In genomic region chr2:55712477-55713060, GRCh38 we compare ENCODE assay signal across 23 cellular contexts.
"Had no signal": no experiment of that assay in that cellular context is flagged by ENCODE, and none has a peak within 500 bp of the region (broad histone marks: within the 10 kb centered on the region; RNA-seq: fewer than 3 reads in every experiment).

No MANE protein-coding gene starts in this region.

- H3K36me3 ChIP-seq: cardiac muscle cell, gastroesophageal sphincter, heart right ventricle, pancreas, stomach, suprapubic skin, transverse colon, vagina had no signal

- H3K27ac ChIP-seq: cardiac muscle cell, epithelial cell of prostate, gastroesophageal sphincter, heart right ventricle, pancreas, stomach, suprapubic skin, transverse colon, vagina had no signal

- H3K9me3 Mint-ChIP-seq: activated CD4-positive, alpha-beta memory T cell treated with anti-CD3 and anti-CD28 coated beads, Interleukin-2, amount 10 ng/mL, durations not matched to agents 7 days and 5 days; activated CD4-positive, alpha-beta T cell treated with anti-CD3 and anti-CD28 coated beads, Interleukin-2, amount 10 ng/mL, durations not matched to agents 24 days and 14 days; activated naive CD8-positive, alpha-beta T cell treated with anti-CD3 and anti-CD28 coated beads, Interleukin-2, amount 50 U/mL, for 24 hours; memory B cell; nephron; stimulated activated memory B cell treated with anti-CD40 and anti-IgM and Interleukin-4, amounts not matched to agents 10 μg/mL and 1 μg/mL and 100 μg/mL, for 72 hours had no signal

- FAIRE-seq: pancreas had no signal

- H3K4me3 Mint-ChIP-seq: activated CD4-positive, alpha-beta memory T cell treated with anti-CD3 and anti-CD28 coated beads, Interleukin-2, amount 10 ng/mL, durations not matched to agents 7 days and 5 days; activated CD4-positive, alpha-beta T cell treated with anti-CD3 and anti-CD28 coated beads, Interleukin-2, amount 10 ng/mL, durations not matched to agents 24 days and 14 days; activated naive CD8-positive, alpha-beta T cell treated with anti-CD3 and anti-CD28 coated beads, Interleukin-2, amount 50 U/mL, for 24 hours; memory B cell; nephron; stimulated activated memory B cell treated with anti-CD40 and anti-IgM and Interleukin-4, amounts not matched to agents 10 μg/mL and 1 μg/mL and 100 μg/mL, for 72 hours had no signal

- H3K4me1 Mint-ChIP-seq: activated CD4-positive, alpha-beta T cell treated with anti-CD3 and anti-CD28 coated beads, Interleukin-2, amount 10 ng/mL, durations not matched to agents 24 days and 14 days; activated naive CD8-positive, alpha-beta T cell treated with anti-CD3 and anti-CD28 coated beads, Interleukin-2, amount 50 U/mL, for 24 hours; nephron had no signal

- DNase-seq: activated CD4-positive, alpha-beta memory T cell treated with anti-CD3 and anti-CD28 coated beads, Interleukin-2, amount 10 ng/mL, durations not matched to agents 7 days and 5 days; activated CD4-positive, alpha-beta T cell treated with anti-CD3 and anti-CD28 coated beads, Interleukin-2, amount 10 ng/mL, durations not matched to agents 24 days and 14 days; activated effector memory CD4-positive, alpha-beta T cell treated with anti-CD3 and anti-CD28 coated beads, Interleukin-2, amount 50 U/mL, for 16 hours; activated naive CD4-positive, alpha-beta T cell treated with anti-CD3 and anti-CD28 coated beads, Interleukin-2, amount 50 U/mL, for 16 hours; activated naive CD8-positive, alpha-beta T cell treated with anti-CD3 and anti-CD28 coated beads, Interleukin-2, amount 50 U/mL, for 24 hours; activated T-cell treated with anti-CD3 and anti-CD28 coated beads for 4 hours; cortex of kidney; heart right ventricle; left ventricle myocardium superior; pancreas; right cardiac atrium; stimulated activated CD4-positive, alpha-beta T cell treated with anti-CD3 and anti-CD28 coated beads, Interleukin-15, amount 100 ng/mL, for 24 hours; stomach; transverse colon had no signal

- H3K9me3 ChIP-seq: gastroesophageal sphincter, heart right ventricle, pancreas, stomach, suprapubic skin, transverse colon, vagina had no signal

- H3K36me3 Mint-ChIP-seq: memory B cell; stimulated activated memory B cell treated with anti-CD40 and anti-IgM and Interleukin-4, amounts not matched to agents 10 μg/mL and 1 μg/mL and 100 μg/mL, for 72 hours had no signal

- H3K4me1 ChIP-seq: gastroesophageal sphincter, heart right ventricle, pancreas, stomach, suprapubic skin, vagina had no signal

- H3K27me3 ChIP-seq: cardiac muscle cell, gastroesophageal sphincter, pancreas, stomach, suprapubic skin, transverse colon, vagina had no signal

- H3K4me3 ChIP-seq: cardiac muscle cell, gastroesophageal sphincter, heart right ventricle, pancreas, stomach, suprapubic skin, transverse colon, vagina had no signal

- ATAC-seq: activated CD4-positive, CD25-positive, alpha-beta regulatory T cell treated with anti-CD3 and anti-CD28 coated beads, Interleukin-2, amount 50 U/mL, for 24 hours; activated naive CD8-positive, alpha-beta T cell treated with anti-CD3 and anti-CD28 coated beads, Interleukin-2, amount 50 U/mL, for 24 hours; gastroesophageal sphincter; heart right ventricle; left ventricle myocardium superior; pancreas; right cardiac atrium; stimulated activated memory B cell treated with anti-CD40 and anti-IgM and Interleukin-4, amounts not matched to agents 10 μg/mL and 1 μg/mL and 100 μg/mL, for 72 hours had no signal

- H3K27ac Mint-ChIP-seq: activated CD4-positive, alpha-beta memory T cell treated with anti-CD3 and anti-CD28 coated beads, Interleukin-2, amount 10 ng/mL, durations not matched to agents 7 days and 5 days; activated CD4-positive, alpha-beta T cell treated with anti-CD3 and anti-CD28 coated beads, Interleukin-2, amount 10 ng/mL, durations not matched to agents 24 days and 14 days; activated naive CD8-positive, alpha-beta T cell treated with anti-CD3 and anti-CD28 coated beads, Interleukin-2, amount 50 U/mL, for 24 hours; memory B cell; nephron; stimulated activated memory B cell treated with anti-CD40 and anti-IgM and Interleukin-4, amounts not matched to agents 10 μg/mL and 1 μg/mL and 100 μg/mL, for 72 hours had no signal
